In the genomic region with DNA sequence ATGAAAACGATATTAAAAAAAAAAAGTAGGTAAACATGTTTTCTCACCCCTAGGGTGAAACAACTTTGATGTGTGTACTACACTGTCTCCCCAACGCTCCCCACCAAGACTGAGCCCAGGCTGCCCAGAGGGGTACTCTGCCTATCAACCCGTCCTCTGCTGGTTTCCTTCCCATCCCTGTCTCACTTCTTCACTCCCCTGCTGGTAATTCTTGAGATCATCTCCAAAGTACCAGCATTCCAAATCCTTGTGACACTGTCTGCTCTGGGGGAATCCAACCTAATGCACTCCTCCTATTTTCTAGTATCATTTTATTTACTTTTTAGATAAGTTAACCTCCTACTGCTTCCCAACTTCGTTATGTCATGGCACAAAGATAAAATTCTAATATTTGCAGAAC, we compare ENCODE assay signal across 1 cellular context.
TF ChIP-seq lines count a peak whose summit lies in the region.

No MANE protein-coding gene starts in this region.

TF ChIP-seq in WTC11, 78 proteins besides CTCF, POLR2A, EP300 and RAD21:
- TF ChIP-seq, protein P1, sequence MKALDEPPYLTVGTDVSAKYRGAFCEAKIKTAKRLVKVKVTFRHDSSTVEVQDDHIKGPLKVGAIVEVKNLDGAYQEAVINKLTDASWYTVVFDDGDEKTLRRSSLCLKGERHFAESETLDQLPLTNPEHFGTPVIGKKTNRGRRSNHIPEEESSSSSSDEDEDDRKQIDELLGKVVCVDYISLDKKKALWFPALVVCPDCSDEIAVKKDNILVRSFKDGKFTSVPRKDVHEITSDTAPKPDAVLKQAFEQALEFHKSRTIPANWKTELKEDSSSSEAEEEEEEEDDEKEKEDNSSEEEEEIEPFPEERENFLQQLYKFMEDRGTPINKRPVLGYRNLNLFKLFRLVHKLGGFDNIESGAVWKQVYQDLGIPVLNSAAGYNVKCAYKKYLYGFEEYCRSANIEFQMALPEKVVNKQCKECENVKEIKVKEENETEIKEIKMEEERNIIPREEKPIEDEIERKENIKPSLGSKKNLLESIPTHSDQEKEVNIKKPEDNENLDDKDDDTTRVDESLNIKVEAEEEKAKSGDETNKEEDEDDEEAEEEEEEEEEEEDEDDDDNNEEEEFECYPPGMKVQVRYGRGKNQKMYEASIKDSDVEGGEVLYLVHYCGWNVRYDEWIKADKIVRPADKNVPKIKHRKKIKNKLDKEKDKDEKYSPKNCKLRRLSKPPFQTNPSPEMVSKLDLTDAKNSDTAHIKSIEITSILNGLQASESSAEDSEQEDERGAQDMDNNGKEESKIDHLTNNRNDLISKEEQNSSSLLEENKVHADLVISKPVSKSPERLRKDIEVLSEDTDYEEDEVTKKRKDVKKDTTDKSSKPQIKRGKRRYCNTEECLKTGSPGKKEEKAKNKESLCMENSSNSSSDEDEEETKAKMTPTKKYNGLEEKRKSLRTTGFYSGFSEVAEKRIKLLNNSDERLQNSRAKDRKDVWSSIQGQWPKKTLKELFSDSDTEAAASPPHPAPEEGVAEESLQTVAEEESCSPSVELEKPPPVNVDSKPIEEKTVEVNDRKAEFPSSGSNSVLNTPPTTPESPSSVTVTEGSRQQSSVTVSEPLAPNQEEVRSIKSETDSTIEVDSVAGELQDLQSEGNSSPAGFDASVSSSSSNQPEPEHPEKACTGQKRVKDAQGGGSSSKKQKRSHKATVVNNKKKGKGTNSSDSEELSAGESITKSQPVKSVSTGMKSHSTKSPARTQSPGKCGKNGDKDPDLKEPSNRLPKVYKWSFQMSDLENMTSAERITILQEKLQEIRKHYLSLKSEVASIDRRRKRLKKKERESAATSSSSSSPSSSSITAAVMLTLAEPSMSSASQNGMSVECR (CRISPR knock-in tag; IDR thresholded peaks at IDR 0.05; ENCODE audit: borderline replicate concordance) = no peak
- TF ChIP-seq, protein P2, sequence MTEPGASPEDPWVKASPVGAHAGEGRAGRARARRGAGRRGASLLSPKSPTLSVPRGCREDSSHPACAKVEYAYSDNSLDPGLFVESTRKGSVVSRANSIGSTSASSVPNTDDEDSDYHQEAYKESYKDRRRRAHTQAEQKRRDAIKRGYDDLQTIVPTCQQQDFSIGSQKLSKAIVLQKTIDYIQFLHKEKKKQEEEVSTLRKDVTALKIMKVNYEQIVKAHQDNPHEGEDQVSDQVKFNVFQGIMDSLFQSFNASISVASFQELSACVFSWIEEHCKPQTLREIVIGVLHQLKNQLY (CRISPR knock-in tag; IDR thresholded peaks at IDR 0.05) = no peak
- TF ChIP-seq ZNF138 (CRISPR knock-in tag; conservative IDR thresholded peaks at IDR 0.05) (no peak), GABPB1 (CRISPR knock-in tag; IDR thresholded peaks at IDR 0.05) (no peak)
- TF ChIP-seq, protein P3, sequence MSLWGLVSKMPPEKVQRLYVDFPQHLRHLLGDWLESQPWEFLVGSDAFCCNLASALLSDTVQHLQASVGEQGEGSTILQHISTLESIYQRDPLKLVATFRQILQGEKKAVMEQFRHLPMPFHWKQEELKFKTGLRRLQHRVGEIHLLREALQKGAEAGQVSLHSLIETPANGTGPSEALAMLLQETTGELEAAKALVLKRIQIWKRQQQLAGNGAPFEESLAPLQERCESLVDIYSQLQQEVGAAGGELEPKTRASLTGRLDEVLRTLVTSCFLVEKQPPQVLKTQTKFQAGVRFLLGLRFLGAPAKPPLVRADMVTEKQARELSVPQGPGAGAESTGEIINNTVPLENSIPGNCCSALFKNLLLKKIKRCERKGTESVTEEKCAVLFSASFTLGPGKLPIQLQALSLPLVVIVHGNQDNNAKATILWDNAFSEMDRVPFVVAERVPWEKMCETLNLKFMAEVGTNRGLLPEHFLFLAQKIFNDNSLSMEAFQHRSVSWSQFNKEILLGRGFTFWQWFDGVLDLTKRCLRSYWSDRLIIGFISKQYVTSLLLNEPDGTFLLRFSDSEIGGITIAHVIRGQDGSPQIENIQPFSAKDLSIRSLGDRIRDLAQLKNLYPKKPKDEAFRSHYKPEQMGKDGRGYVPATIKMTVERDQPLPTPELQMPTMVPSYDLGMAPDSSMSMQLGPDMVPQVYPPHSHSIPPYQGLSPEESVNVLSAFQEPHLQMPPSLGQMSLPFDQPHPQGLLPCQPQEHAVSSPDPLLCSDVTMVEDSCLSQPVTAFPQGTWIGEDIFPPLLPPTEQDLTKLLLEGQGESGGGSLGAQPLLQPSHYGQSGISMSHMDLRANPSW (CRISPR knock-in tag; conservative IDR thresholded peaks at IDR 0.05; ENCODE audit: low read depth) = no peak
- TF ChIP-seq, protein P4, sequence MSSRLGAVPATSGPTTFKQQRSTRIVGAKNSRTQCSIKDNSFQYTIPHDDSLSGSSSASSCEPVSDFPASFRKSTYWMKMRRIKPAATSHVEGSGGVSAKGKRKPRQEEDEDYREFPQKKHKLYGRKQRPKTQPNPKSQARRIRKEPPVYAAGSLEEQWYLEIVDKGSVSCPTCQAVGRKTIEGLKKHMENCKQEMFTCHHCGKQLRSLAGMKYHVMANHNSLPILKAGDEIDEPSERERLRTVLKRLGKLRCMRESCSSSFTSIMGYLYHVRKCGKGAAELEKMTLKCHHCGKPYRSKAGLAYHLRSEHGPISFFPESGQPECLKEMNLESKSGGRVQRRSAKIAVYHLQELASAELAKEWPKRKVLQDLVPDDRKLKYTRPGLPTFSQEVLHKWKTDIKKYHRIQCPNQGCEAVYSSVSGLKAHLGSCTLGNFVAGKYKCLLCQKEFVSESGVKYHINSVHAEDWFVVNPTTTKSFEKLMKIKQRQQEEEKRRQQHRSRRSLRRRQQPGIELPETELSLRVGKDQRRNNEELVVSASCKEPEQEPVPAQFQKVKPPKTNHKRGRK (CRISPR knock-in tag; IDR thresholded peaks at IDR 0.05; ENCODE audit: borderline replicate concordance) = no peak
- TF ChIP-seq, protein P5, sequence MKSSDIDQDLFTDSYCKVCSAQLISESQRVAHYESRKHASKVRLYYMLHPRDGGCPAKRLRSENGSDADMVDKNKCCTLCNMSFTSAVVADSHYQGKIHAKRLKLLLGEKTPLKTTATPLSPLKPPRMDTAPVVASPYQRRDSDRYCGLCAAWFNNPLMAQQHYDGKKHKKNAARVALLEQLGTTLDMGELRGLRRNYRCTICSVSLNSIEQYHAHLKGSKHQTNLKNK (CRISPR knock-in tag; IDR thresholded peaks at IDR 0.05) = no peak
- TF ChIP-seq, protein P6, sequence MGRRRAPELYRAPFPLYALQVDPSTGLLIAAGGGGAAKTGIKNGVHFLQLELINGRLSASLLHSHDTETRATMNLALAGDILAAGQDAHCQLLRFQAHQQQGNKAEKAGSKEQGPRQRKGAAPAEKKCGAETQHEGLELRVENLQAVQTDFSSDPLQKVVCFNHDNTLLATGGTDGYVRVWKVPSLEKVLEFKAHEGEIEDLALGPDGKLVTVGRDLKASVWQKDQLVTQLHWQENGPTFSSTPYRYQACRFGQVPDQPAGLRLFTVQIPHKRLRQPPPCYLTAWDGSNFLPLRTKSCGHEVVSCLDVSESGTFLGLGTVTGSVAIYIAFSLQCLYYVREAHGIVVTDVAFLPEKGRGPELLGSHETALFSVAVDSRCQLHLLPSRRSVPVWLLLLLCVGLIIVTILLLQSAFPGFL (CRISPR knock-in tag; IDR thresholded peaks at IDR 0.05; ENCODE audit: borderline replicate concordance) = no peak
